Comparison of ENCODE assay signal across 8 cellular contexts in the genomic region with DNA sequence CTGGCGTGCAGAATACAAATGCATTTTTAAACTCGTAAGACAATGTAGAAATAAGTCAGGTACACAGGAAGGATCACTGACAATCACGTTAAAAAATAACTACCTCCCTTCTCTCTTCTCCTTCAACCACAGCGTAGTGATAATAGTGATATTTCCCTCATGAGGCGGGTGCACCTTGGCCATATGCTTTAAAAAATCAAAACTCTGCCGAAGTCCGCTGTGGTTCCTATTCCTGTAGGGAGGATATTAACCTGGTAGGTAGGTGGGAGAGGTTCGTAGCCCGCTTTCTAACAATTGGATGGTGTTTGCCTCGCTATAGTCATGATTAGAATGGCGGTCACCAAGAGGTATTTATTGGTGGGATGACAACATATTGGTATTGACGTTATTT. TPM values are rescaled to one million over a fixed set of nuclear protein-coding genes. Genes with fewer than 3 reads are reported as not detected.
A peak's percentile ranks its signal among the peaks of the same experiment; 100 is the strongest.
DNase-seq lines count a peak whose midpoint lies in the region; ATAC-seq and TF ChIP-seq lines count a peak whose summit lies in the region.

No MANE protein-coding gene starts in this region.

- POLR2A ChIA-PET in MCF 10A (lab: Yijun Ruan, JAX) = no interaction called here

- CTCF ChIA-PET in MCF 10A (lab: Yijun Ruan, JAX) = interaction anchor here (0.6 to 3.1 kb wide), 7 partner anchors 10 to 422 kb away, joined by 3 to 22 read pairs (median 5); no protein-coding TSS in a partner anchor

- H3K27me3 ChIP-seq in heart left ventricle (peaks cover 0 to 53% (median 25%) of the 10 kb centered on the region in 9 donors), mononuclear cell (ENCODE audit: insufficient read depth, low read length) (peaks cover 46% of the 10 kb centered on the region), vagina (no peaks in the 10 kb centered on the region)

- H3K9me3 ChIP-seq in heart left ventricle (no peaks in the 10 kb centered on the region), mononuclear cell (ENCODE audit: low read depth, low read length) (no peaks in the 10 kb centered on the region), vagina (no peaks in the 10 kb centered on the region)

- ATAC-seq in heart left ventricle (no peak), HG03095 (IDR thresholded peaks at IDR 0.05; ENCODE audit: unreplicated experiment) (no peak)

- no peak overlapping the region for H3K27ac Mint-ChIP-seq in MCF 10A (ENCODE audit: low read depth, unreplicated experiment)

- H3K27ac ChIP-seq in heart left ventricle (peak overlapping the region in 1 of 12 donors; percentile 72), vagina (no peak overlapping the region)

- no peaks in the 10 kb centered on the region for H3K36me3 Mint-ChIP-seq in MCF 10A (ENCODE audit: insufficient read depth, unreplicated experiment)

- no TSS peak for BruUV-seq in MCF 10A (replicated peaks; lab: Mats Ljungman, UMichigan)

- TF ChIP-seq CTCF in heart left ventricle (IDR thresholded peaks at IDR 0.05) = no peak
- no peak for TF ChIP-seq CTCF in MCF 10A (IDR thresholded peaks at IDR 0.05; ENCODE audit: unreplicated experiment)
- TF ChIP-seq CTCF in vagina (IDR thresholded peaks at IDR 0.05) = no peak

- H3K4me1 Mint-ChIP-seq in MCF 10A (ENCODE audit: insufficient read depth, unreplicated experiment) = peaks cover 15% of the 10 kb centered on the region

- peak overlapping the region in 10 of 12 donors; percentile 17 to 51 (median 44) for H3K4me3 ChIP-seq in heart left ventricle
- H3K4me3 ChIP-seq in mononuclear cell (ENCODE audit: low read length) = peak overlapping the region; percentile 14
- H3K4me3 ChIP-seq in vagina = peak overlapping the region; percentile 38 to 43

- intact Hi-C loops in heart left ventricle (cut with DNase I) (loop anchor here in 1 of 10 donors (5.0 kb wide), 1 partner anchor 419 kb away; no protein-coding TSS in a partner anchor), cardiac septum (cut with DNase I) (no loop called here), MCF 10A (cut with micrococcal nuclease) (no loop called here), vagina (cut with DNase I) (no loop called here)

- H3K9me3 Mint-ChIP-seq in MCF 10A (ENCODE audit: unreplicated experiment) = no peaks in the 10 kb centered on the region

- no peak for DNase-seq in heart left ventricle
- no peak for DNase-seq in cardiac septum (ENCODE audit: low spot score)
- no peak for DNase-seq in MCF 10A (ENCODE audit: unreplicated experiment)
- no peak for DNase-seq in vagina (ENCODE audit: extremely low spot score in 2 of 2)
- no peak for DNase-seq in NOMO-1 treated with dmso at 0.1 percent for 144 hours (lab: John Stamatoyannopoulos, UW; ENCODE audit: unreplicated experiment)
- no peak for DNase-seq in ureter (ENCODE audit: low spot score)

- no peak for TF ChIP-seq POLR2A in heart left ventricle (IDR thresholded peaks at IDR 0.05)
- TF ChIP-seq POLR2A in vagina (IDR thresholded peaks at IDR 0.05) = no peak

- H3K4me1 ChIP-seq in heart left ventricle = peaks cover 0 to 12% (median 0%) of the 10 kb centered on the region in 12 donors
- H3K4me1 ChIP-seq in mononuclear cell (ENCODE audit: insufficient read depth, low read length) = no peaks in the 10 kb centered on the region
- H3K4me1 ChIP-seq in vagina = no peaks in the 10 kb centered on the region

- 18 to 40% (median 28%) methylated on average over 12 of the region's 12 CpGs for WGBS in heart left ventricle, 4 donors

- no peaks in the 10 kb centered on the region for H3K27me3 Mint-ChIP-seq in MCF 10A (ENCODE audit: insufficient read depth, unreplicated experiment)

- H3K4me3 Mint-ChIP-seq in MCF 10A (ENCODE audit: unreplicated experiment) = peak overlapping the region; percentile 86

- no peaks in the 10 kb centered on the region for H3K36me3 ChIP-seq in heart left ventricle
- no peaks in the 10 kb centered on the region for H3K36me3 ChIP-seq in vagina

RNA-seq across cellular contexts. Expression of gene GREM2, which starts 0.7 kb away (rescaled TPM):
- under 1 TPM in 1 of 9 donors, not detected in 8; 0.66 TPM for total RNA-seq in heart left ventricle
- not detected for polyA plus RNA-seq in heart left ventricle
- not detected for total RNA-seq in cardiac septum
- 0.10 TPM in 1 of 2 replicates, not detected in the other for total RNA-seq in MCF 10A (2022)
- total RNA-seq in mononuclear cell = 0.31 TPM
- 1.2 TPM for total RNA-seq in vagina
- 1.6 TPM for total RNA-seq in ureter
